ENCODE assay signal across 1 cellular context in genomic region chr11:119335091-119335654, GRCh38.
TF ChIP-seq lines count a peak whose summit lies in the region.

No MANE protein-coding gene starts in this region.

TF ChIP-seq in GM12878, 131 proteins besides CTCF, POLR2A, EP300 and RAD21:
- TF ChIP-seq MAX (IDR thresholded peaks at IDR 0.05; ENCODE audit: low read depth, low read length) = no peak
- TF ChIP-seq EZH2 (IDR thresholded peaks at IDR 0.05; ENCODE audit: borderline replicate concordance, control insufficient read depth, low read depth, low read length) = no peak
- TF ChIP-seq DPF2 (IDR thresholded peaks at IDR 0.05) = no peak
